Comparison of ENCODE assay signal across 9 cellular contexts in the genomic region with DNA sequence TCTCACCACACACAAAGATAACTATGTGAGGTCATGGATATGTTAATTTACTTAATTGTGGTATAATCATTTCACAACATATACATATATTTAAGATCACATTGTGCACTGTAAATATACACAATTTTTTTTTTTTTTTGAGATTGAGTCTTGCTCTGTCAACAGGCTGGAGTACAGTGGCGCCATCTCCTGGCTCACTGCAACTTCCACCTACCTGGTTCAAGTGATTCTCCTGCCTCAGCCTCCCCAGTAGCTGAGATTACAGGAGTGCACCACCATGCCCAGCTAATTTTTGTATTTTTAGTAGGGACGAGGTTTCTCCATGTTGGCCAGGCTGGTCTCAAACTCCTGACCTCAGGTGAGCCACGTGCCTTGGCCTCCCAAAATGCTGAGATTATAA. TPM values are rescaled to one million over a fixed set of nuclear protein-coding genes. Genes with fewer than 3 reads are reported as not detected.
DNase-seq lines count a peak whose midpoint lies in the region; ATAC-seq and TF ChIP-seq lines count a peak whose summit lies in the region.
"Had no signal": no experiment of that assay in that cellular context is flagged by ENCODE, and none has a peak within 500 bp of the region (broad histone marks: within the 10 kb centered on the region; RNA-seq: fewer than 3 reads in every experiment).

No MANE protein-coding gene starts in this region.

- H3K27ac Mint-ChIP-seq in activated CD4-positive, alpha-beta memory T cell treated with anti-CD3 and anti-CD28 coated beads, Interleukin-2, amount 10 ng/mL, durations not matched to agents 7 days and 5 days, result no peak overlapping the region

- no peaks in the 10 kb centered on the region for H3K36me3 Mint-ChIP-seq in activated CD4-positive, alpha-beta memory T cell treated with anti-CD3 and anti-CD28 coated beads, Interleukin-2, amount 10 ng/mL, durations not matched to agents 7 days and 5 days (ENCODE audit: low read depth)

- CTCF ChIA-PET in AG04449 (lab: Yijun Ruan, JAX), result interaction anchor here (0.8 to 1.2 kb wide), 2 partner anchors 11 to 406 kb away, joined by 3 read pairs; no protein-coding TSS in a partner anchor
- CTCF ChIA-PET in activated CD4-positive, alpha-beta memory T cell treated with anti-CD3 and anti-CD28 coated beads, Interleukin-2, amount 10 ng/mL, durations not matched to agents 7 days and 5 days (lab: Charles Lee), result interaction anchor here (0.6 to 1.9 kb wide), 3 partner anchors 30 to 225 kb away, joined by 3 to 7 read pairs (median 6); no protein-coding TSS in a partner anchor

- TF ChIP-seq EP300 in gastroesophageal sphincter (IDR thresholded peaks at IDR 0.05), result no peak

- no peak for TF ChIP-seq POLR2A in gastroesophageal sphincter (IDR thresholded peaks at IDR 0.05)

- H3K27me3 ChIP-seq in gastroesophageal sphincter, result no peaks in the 10 kb centered on the region

- TF ChIP-seq CTCF in AG04449 (IDR thresholded peaks at IDR 0.05; ENCODE audit: insufficient read depth, low read length, missing control alignments), result peak; percentile 28
- TF ChIP-seq CTCF in fibroblast of villous mesenchyme (IDR thresholded peaks at IDR 0.05; ENCODE audit: insufficient read depth, low read depth, low read length), result peak; percentile 55
- peak in 1 of 4 experiments; percentile 35 for TF ChIP-seq CTCF in gastroesophageal sphincter (IDR thresholded peaks at IDR 0.05)

- DNase-seq in AG04449 (ENCODE audit: low read depth, low spot score) (no peak), HT1080 (ENCODE audit: low read depth) (peak; percentile 37), fibroblast of villous mesenchyme (ENCODE audit: low read depth) (peak; percentile 38), AG20443 (ENCODE audit: low spot score) (no peak)
- DNase-seq in activated CD4-positive, alpha-beta memory T cell treated with anti-CD3 and anti-CD28 coated beads, Interleukin-2, amount 10 ng/mL, durations not matched to agents 7 days and 5 days, result peak; percentile 58
- DNase-seq in stimulated activated CD4-positive, alpha-beta T cell treated with anti-CD3 and anti-CD28 coated beads, TNF-alpha, amount 100 ng/mL, for 24 hours (ENCODE audit: low read depth in 3 of 3), result peak; percentile 4 to 51 (median 11)

- H3K9me3 Mint-ChIP-seq in activated CD4-positive, alpha-beta memory T cell treated with anti-CD3 and anti-CD28 coated beads, Interleukin-2, amount 10 ng/mL, durations not matched to agents 7 days and 5 days, result no peaks in the 10 kb centered on the region

- no peak for ATAC-seq in GM21360 (IDR thresholded peaks at IDR 0.05; ENCODE audit: unreplicated experiment)
- no peak for ATAC-seq in gastroesophageal sphincter

- peaks cover 24% of the 10 kb centered on the region for H3K27me3 Mint-ChIP-seq in activated CD4-positive, alpha-beta memory T cell treated with anti-CD3 and anti-CD28 coated beads, Interleukin-2, amount 10 ng/mL, durations not matched to agents 7 days and 5 days

- no peaks in the 10 kb centered on the region for H3K36me3 ChIP-seq in gastroesophageal sphincter

- WGBS in gastroesophageal sphincter (ENCODE audit: low coverage in 1 of 2), 2 donors, result 87 to 89% methylated on average over 3 of the region's 3 CpGs

- H3K9me3 ChIP-seq in gastroesophageal sphincter, result no peaks in the 10 kb centered on the region

- no peak overlapping the region for H3K4me3 ChIP-seq in AG04449 (ENCODE audit: low read depth, low read length)
- no peak overlapping the region for H3K4me3 ChIP-seq in fibroblast of villous mesenchyme (ENCODE audit: low read depth, low read length)
- H3K4me3 ChIP-seq in gastroesophageal sphincter, result no peak overlapping the region

- POLR2A ChIA-PET in AG04449 (lab: Yijun Ruan, JAX), result no interaction called here
- POLR2A ChIA-PET in activated CD4-positive, alpha-beta memory T cell treated with anti-CD3 and anti-CD28 coated beads, Interleukin-2, amount 10 ng/mL, durations not matched to agents 7 days and 5 days (lab: Charles Lee), result no interaction called here

- H3K27ac ChIP-seq in gastroesophageal sphincter, result no peak overlapping the region

- no peaks in the 10 kb centered on the region for H3K4me1 Mint-ChIP-seq in activated CD4-positive, alpha-beta memory T cell treated with anti-CD3 and anti-CD28 coated beads, Interleukin-2, amount 10 ng/mL, durations not matched to agents 7 days and 5 days

- H3K4me3 Mint-ChIP-seq in activated CD4-positive, alpha-beta memory T cell treated with anti-CD3 and anti-CD28 coated beads, Interleukin-2, amount 10 ng/mL, durations not matched to agents 7 days and 5 days, result no peak overlapping the region

- no peaks in the 10 kb centered on the region for H3K4me1 ChIP-seq in gastroesophageal sphincter

RNA-seq across cellular contexts. Expression of a gene that starts 11.5 kb away (rescaled TPM):
- total RNA-seq in HT1080 (2014; rRNA removed; shearing (Covaris generic)), result not detected in 2 replicates
- not detected in 2 replicates for polyA plus RNA-seq in HT1080 (2015; cell fraction: cytosol; rRNA removed)
- polyA plus RNA-seq in HT1080 (2015; cell fraction: nucleus; rRNA removed), result not detected in 2 replicates
- total RNA-seq in activated CD4-positive, alpha-beta memory T cell treated with anti-CD3 and anti-CD28 coated beads, Interleukin-2, amount 10 ng/mL, durations not matched to agents 7 days and 5 days, result not detected
- total RNA-seq in fibroblast of villous mesenchyme (not detected in 2 replicates), gastroesophageal sphincter (not detected)
- polyA plus RNA-seq: esophagus had no signal

Comparison
In these comparisons a context has a peak if more than half of its experiments do, and no peak if none do; other contexts are left out.
1. DNase-seq: peak in HT1080 (single experiment), activated CD4-positive, alpha-beta memory T cell treated with anti-CD3 and anti-CD28 coated beads, Interleukin-2, amount 10 ng/mL, durations not matched to agents 7 days and 5 days (single experiment), fibroblast of villous mesenchyme (single experiment) and stimulated activated CD4-positive, alpha-beta T cell treated with anti-CD3 and anti-CD28 coated beads, TNF-alpha, amount 100 ng/mL, for 24 hours (3 of 3); none in AG04449 (single experiment) and AG20443 (single experiment).